ENCODE assay signal across 21 cellular contexts in the genomic region with DNA sequence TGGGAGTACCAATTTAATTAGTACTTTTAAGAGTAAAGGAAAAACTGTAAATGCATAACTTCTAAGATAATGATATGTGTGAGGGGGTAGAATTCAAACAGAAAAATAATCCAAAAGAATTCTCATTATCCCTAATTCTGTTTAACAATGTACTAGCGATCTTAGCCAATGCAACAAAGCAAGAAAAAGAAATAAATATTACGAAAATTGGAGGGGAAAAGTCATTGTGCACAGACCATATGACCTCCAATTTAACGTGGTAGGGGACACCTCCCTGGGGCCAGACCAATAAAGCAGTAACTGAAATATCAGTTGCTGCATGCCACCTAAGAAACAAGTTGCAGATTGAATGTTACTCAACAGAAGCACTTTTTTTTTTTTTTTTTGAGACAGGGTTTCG.
"Had no signal": no experiment of that assay in that cellular context is flagged by ENCODE, and none has a peak within 500 bp of the region (broad histone marks: within the 10 kb centered on the region; RNA-seq: fewer than 3 reads in every experiment).

No MANE protein-coding gene starts in this region.

- H3K9me3 Mint-ChIP-seq: activated T-cell treated with anti-CD3 and anti-CD28 coated beads, Interleukin-2, amount 50 U/mL, for 4 hours had no signal

- H3K36me3 ChIP-seq: lower lobe of right lung, spleen, upper lobe of left lung had no signal

- ATAC-seq: activated CD4-positive, alpha-beta T cell treated with anti-CD3 and anti-CD28 coated beads for 36 hours; activated T-cell treated with anti-CD3 and anti-CD28 coated beads, Interleukin-2, amount 50 U/mL, for 4 hours; left lobe of liver; lower lobe of right lung; naive thymus-derived CD4-positive, alpha-beta T cell had no signal

- H3K4me3 Mint-ChIP-seq: activated CD4-positive, alpha-beta T cell treated with anti-CD3 and anti-CD28 coated beads for 36 hours; activated naive CD8-positive, alpha-beta T cell treated with anti-CD3 and anti-CD28 coated beads for 36 hours; activated T-cell treated with anti-CD3 and anti-CD28 coated beads, Interleukin-2, amount 50 U/mL, for 4 hours; naive thymus-derived CD4-positive, alpha-beta T cell had no signal

- H3K4me3 ChIP-seq: lower lobe of right lung, upper lobe of left lung had no signal

- H3K27ac Mint-ChIP-seq: activated CD4-positive, alpha-beta T cell treated with anti-CD3 and anti-CD28 coated beads for 36 hours; activated naive CD8-positive, alpha-beta T cell treated with anti-CD3 and anti-CD28 coated beads for 36 hours; progenitor cell of endocrine pancreas had no signal

- DNase-seq: activated CD4-positive, alpha-beta T cell treated with anti-CD3 and anti-CD28 coated beads for 36 hours; activated CD4-positive, alpha-beta T cell treated with anti-CD3 and anti-CD28 coated beads, Interleukin-2, amount 50 U/mL, for 48 hours; activated CD8-positive, alpha-beta memory T cell treated with anti-CD3 and anti-CD28 coated beads, Interleukin-2, amount 50 U/mL, for 48 hours; activated naive CD4-positive, alpha-beta T cell treated with Interleukin-2 at 50 U/mL for 16 hours; activated naive CD8-positive, alpha-beta T cell treated with anti-CD3 and anti-CD28 coated beads for 36 hours; activated T-cell treated with anti-CD3 and anti-CD28 coated beads, Interleukin-2, amount 50 U/mL, for 4 hours; cerebellar nuclear complex; effector CD4-positive, alpha-beta T cell; erythroblast; foreskin fibroblast; lower lobe of right lung; naive thymus-derived CD4-positive, alpha-beta T cell; spleen; stimulated activated CD4-positive, alpha-beta T cell treated with anti-CD3 and anti-CD28 coated beads, Interleukin-4, amount 100 ng/mL, for 1 hour; stimulated activated naive CD4-positive, alpha-beta T cell treated with Interleukin-2 at 50 U/mL for 16 hours; T-helper 9 cell; upper lobe of left lung had no signal

- H3K27me3 ChIP-seq: spleen, upper lobe of left lung had no signal

- FAIRE-seq: bronchial epithelial cell, endometrium had no signal

- H3K4me1 ChIP-seq: lower lobe of right lung, upper lobe of left lung had no signal

- H3K27ac ChIP-seq: upper lobe of left lung had no signal

- H3K27me3 Mint-ChIP-seq: activated CD4-positive, alpha-beta T cell treated with anti-CD3 and anti-CD28 coated beads for 36 hours; activated naive CD8-positive, alpha-beta T cell treated with anti-CD3 and anti-CD28 coated beads for 36 hours; naive thymus-derived CD4-positive, alpha-beta T cell; progenitor cell of endocrine pancreas had no signal
